In genomic region chr1:233261206-233261605, GRCh38 we compare ENCODE assay signal across 12 cellular contexts. TPM values are rescaled to one million over a fixed set of nuclear protein-coding genes. Genes with fewer than 3 reads are reported as not detected.
A peak's percentile ranks its signal among the peaks of the same experiment; 100 is the strongest.
DNase-seq lines count a peak whose midpoint lies in the region; ATAC-seq and TF ChIP-seq lines count a peak whose summit lies in the region.
"Had no signal": no experiment of that assay in that cellular context is flagged by ENCODE, and none has a peak within 500 bp of the region (broad histone marks: within the 10 kb centered on the region; RNA-seq: fewer than 3 reads in every experiment).

No MANE protein-coding gene starts in this region.

- peaks cover 20% of the 10 kb centered on the region for H3K4me1 Mint-ChIP-seq in activated T-helper 1 cell treated with anti-CD3 and anti-CD28 coated beads, Interleukin-12 subunit alpha, Interleukin-12 subunit beta, Interleukin-2, Interleukin-4 antibody, amounts not matched to agents 30 ng/mL and 10 ng/mL and 1 ng/mL, durations not matched to agents 14 hours and 24 hours and 36 hours (ENCODE audit: low read depth)
- H3K4me1 Mint-ChIP-seq in naive thymus-derived CD4-positive, alpha-beta T cell = peaks cover 0 to 15% (median 0%) of the 10 kb centered on the region in 7 donors

- 30 to 43% methylated on average over 3 of the region's 3 CpGs for WGBS in esophagus squamous epithelium, 2 donors

- H3K9me3 Mint-ChIP-seq in activated T-helper 1 cell treated with anti-CD3 and anti-CD28 coated beads, Interleukin-12 subunit alpha, Interleukin-12 subunit beta, Interleukin-2, Interleukin-4 antibody, amounts not matched to agents 30 ng/mL and 10 ng/mL and 1 ng/mL, durations not matched to agents 14 hours and 24 hours and 36 hours = no peaks in the 10 kb centered on the region
- H3K9me3 Mint-ChIP-seq in naive thymus-derived CD4-positive, alpha-beta T cell = no peaks in the 10 kb centered on the region
- H3K9me3 Mint-ChIP-seq: naive B cell had no signal

- intact Hi-C loops in activated T-helper 1 cell treated with anti-CD3 and anti-CD28 coated beads, Interleukin-12 subunit alpha, Interleukin-12 subunit beta, Interleukin-2, Interleukin-4 antibody, amounts not matched to agents 30 ng/mL and 10 ng/mL and 1 ng/mL, durations not matched to agents 14 hours and 24 hours and 36 hours (cut with micrococcal nuclease) = loop anchor here (2.0 kb wide), 1 partner anchor 66 kb away; the partner anchor contains the start of gene MAP3K21
- intact Hi-C loops in naive thymus-derived CD4-positive, alpha-beta T cell (cut with micrococcal nuclease) = no loop called here
- intact Hi-C loops in esophagus squamous epithelium (cut with DNase I) = no loop called here

- peaks cover 44% of the 10 kb centered on the region for H3K36me3 Mint-ChIP-seq in activated T-helper 1 cell treated with anti-CD3 and anti-CD28 coated beads, Interleukin-12 subunit alpha, Interleukin-12 subunit beta, Interleukin-2, Interleukin-4 antibody, amounts not matched to agents 30 ng/mL and 10 ng/mL and 1 ng/mL, durations not matched to agents 14 hours and 24 hours and 36 hours (ENCODE audit: low read depth)
- H3K36me3 Mint-ChIP-seq in naive thymus-derived CD4-positive, alpha-beta T cell = peaks cover 19 to 56% (median 46%) of the 10 kb centered on the region in 5 donors

- peak overlapping the region; percentile 2 for H3K27ac Mint-ChIP-seq in activated T-helper 1 cell treated with anti-CD3 and anti-CD28 coated beads, Interleukin-12 subunit alpha, Interleukin-12 subunit beta, Interleukin-2, Interleukin-4 antibody, amounts not matched to agents 30 ng/mL and 10 ng/mL and 1 ng/mL, durations not matched to agents 14 hours and 24 hours and 36 hours
- H3K27ac Mint-ChIP-seq in naive thymus-derived CD4-positive, alpha-beta T cell = peak overlapping the region in 1 of 9 donors; percentile 21
- H3K27ac Mint-ChIP-seq: naive B cell had no signal

- peaks cover 0 to 30% (median 9%) of the 10 kb centered on the region in 3 experiments for H3K36me3 ChIP-seq in naive thymus-derived CD4-positive, alpha-beta T cell (ENCODE audit: control insufficient read depth in 2 of 3, insufficient read depth in 3 of 3, low read length in 3 of 3)
- peaks cover 0 to 26% (median 0%) of the 10 kb centered on the region in 3 donors for H3K36me3 ChIP-seq in esophagus squamous epithelium

- no peak for TF ChIP-seq POLR2A in esophagus squamous epithelium (IDR thresholded peaks at IDR 0.05)

- H3K27ac ChIP-seq in naive thymus-derived CD4-positive, alpha-beta T cell (ENCODE audit: low read depth, low read length) = no peak overlapping the region
- no peak overlapping the region for H3K27ac ChIP-seq in esophagus squamous epithelium

- no peaks in the 10 kb centered on the region for H3K4me1 ChIP-seq in naive thymus-derived CD4-positive, alpha-beta T cell (ENCODE audit: control insufficient read depth in 2 of 2, insufficient read depth in 2 of 2, low read length in 2 of 2)
- H3K4me1 ChIP-seq in esophagus squamous epithelium = no peaks in the 10 kb centered on the region

- peak overlapping the region; percentile 3 for H3K4me3 Mint-ChIP-seq in activated T-helper 1 cell treated with anti-CD3 and anti-CD28 coated beads, Interleukin-12 subunit alpha, Interleukin-12 subunit beta, Interleukin-2, Interleukin-4 antibody, amounts not matched to agents 30 ng/mL and 10 ng/mL and 1 ng/mL, durations not matched to agents 14 hours and 24 hours and 36 hours
- H3K4me3 Mint-ChIP-seq in naive thymus-derived CD4-positive, alpha-beta T cell = peak overlapping the region in 1 of 10 donors; percentile 31
- H3K4me3 Mint-ChIP-seq: naive B cell had no signal

- CTCF ChIA-PET in naive thymus-derived CD4-positive, alpha-beta T cell (lab: Charles Lee) = no interaction called here

- no peak for TF ChIP-seq CTCF in GM10266 (IDR thresholded peaks at IDR 0.05; ENCODE audit: control insufficient read depth, insufficient read depth, low read depth, missing control alignments)
- no peak for TF ChIP-seq CTCF in esophagus squamous epithelium (IDR thresholded peaks at IDR 0.05)

- H3K27me3 ChIP-seq in naive thymus-derived CD4-positive, alpha-beta T cell (ENCODE audit: control insufficient read depth in 2 of 2, insufficient read depth in 2 of 2, low read length in 2 of 2) = no peaks in the 10 kb centered on the region
- H3K27me3 ChIP-seq in esophagus squamous epithelium = no peaks in the 10 kb centered on the region

- no peaks in the 10 kb centered on the region for H3K27me3 Mint-ChIP-seq in activated T-helper 1 cell treated with anti-CD3 and anti-CD28 coated beads, Interleukin-12 subunit alpha, Interleukin-12 subunit beta, Interleukin-2, Interleukin-4 antibody, amounts not matched to agents 30 ng/mL and 10 ng/mL and 1 ng/mL, durations not matched to agents 14 hours and 24 hours and 36 hours (ENCODE audit: insufficient read depth)
- no peaks in the 10 kb centered on the region for H3K27me3 Mint-ChIP-seq in naive thymus-derived CD4-positive, alpha-beta T cell
- H3K27me3 Mint-ChIP-seq: naive B cell had no signal

- DNase-seq in GM10266 (ENCODE audit: extremely low spot score) = peak; percentile 22
- DNase-seq in activated T-helper 1 cell treated with anti-CD3 and anti-CD28 coated beads, Interleukin-12 subunit alpha, Interleukin-12 subunit beta, Interleukin-2, Interleukin-4 antibody, amounts not matched to agents 30 ng/mL and 10 ng/mL and 1 ng/mL, durations not matched to agents 14 hours and 24 hours and 36 hours (ENCODE audit: low spot score) = no peak
- DNase-seq in naive thymus-derived CD4-positive, alpha-beta T cell = no peak
- no peak for DNase-seq in esophagus squamous epithelium (lab: John Stamatoyannopoulos, UW)
- DNase-seq in NCI-H2196 treated with DMSO at 0.1 percent for 48 hours (lab: John Stamatoyannopoulos, UW; ENCODE audit: unreplicated experiment) = no peak
- DNase-seq in NCI-H128 (lab: John Stamatoyannopoulos, UW; ENCODE audit: unreplicated experiment) = no peak
- DNase-seq: DMS79, erythroblast, naive B cell, SIG-M5 had no signal

- POLR2A ChIA-PET in naive thymus-derived CD4-positive, alpha-beta T cell (lab: Charles Lee) = no interaction called here

- ATAC-seq in GM19438 (IDR thresholded peaks at IDR 0.05; ENCODE audit: low read depth, unreplicated experiment) (peak; percentile 96), HG03025 (IDR thresholded peaks at IDR 0.05; ENCODE audit: low FRiP score, unreplicated experiment) (peak; percentile 87)
- no peak for ATAC-seq in naive thymus-derived CD4-positive, alpha-beta T cell

- no peaks in the 10 kb centered on the region for H3K9me3 ChIP-seq in naive thymus-derived CD4-positive, alpha-beta T cell (ENCODE audit: control insufficient read depth in 2 of 3, low read length in 3 of 3)
- H3K9me3 ChIP-seq in esophagus squamous epithelium = no peaks in the 10 kb centered on the region

- H3K4me3 ChIP-seq in naive thymus-derived CD4-positive, alpha-beta T cell (ENCODE audit: low read length) = no peak overlapping the region
- H3K4me3 ChIP-seq in esophagus squamous epithelium = no peak overlapping the region

RNA-seq across cellular contexts. Expression of gene PCNX2, which starts 34.3 kb away (rescaled TPM):
- total RNA-seq in activated T-helper 1 cell treated with anti-CD3 and anti-CD28 coated beads, Interleukin-12 subunit alpha, Interleukin-12 subunit beta, Interleukin-2, Interleukin-4 antibody, amounts not matched to agents 30 ng/mL and 10 ng/mL and 1 ng/mL, durations not matched to agents 14 hours and 24 hours and 36 hours = 33.1 and 33.7 TPM in 2 replicates
- total RNA-seq in naive thymus-derived CD4-positive, alpha-beta T cell = 10 to 100 TPM; 43.0 to 61.8 (median 46.8) TPM
- 1 to 10 TPM; 4.1 to 5.3 TPM for polyA plus RNA-seq in naive thymus-derived CD4-positive, alpha-beta T cell
- 10 to 100 TPM in 2 of 4 donors, 1 to 10 TPM in 2; 4.3 to 19.5 (median 9.0) TPM for total RNA-seq in esophagus squamous epithelium
